ENCODE assay signal across 9 cellular contexts in genomic region chr11:112280268-112281126, GRCh38. TPM values are rescaled to one million over a fixed set of nuclear protein-coding genes. Genes with fewer than 3 reads are reported as not detected.
DNase-seq lines count a peak whose midpoint lies in the region; ATAC-seq, FAIRE-seq and TF ChIP-seq lines count a peak whose summit lies in the region.
"Had no signal": no experiment of that assay in that cellular context is flagged by ENCODE, and none has a peak within 500 bp of the region (broad histone marks: within the 10 kb centered on the region; RNA-seq: fewer than 3 reads in every experiment).

No MANE protein-coding gene starts in this region.

- H3K27me3 ChIP-seq in BE2C, result no peaks in the 10 kb centered on the region
- H3K27me3 ChIP-seq in endothelial cell of umbilical vein (ENCODE audit: control insufficient read depth in 2 of 2, insufficient read depth in 2 of 2, low read length in 2 of 2), result peaks cover 4 to 5% of the 10 kb centered on the region in 2 experiments
- no peaks in the 10 kb centered on the region for H3K27me3 ChIP-seq in mononuclear cell (ENCODE audit: insufficient read depth, low read length)

- no peaks in the 10 kb centered on the region for H3K36me3 Mint-ChIP-seq in activated CD8-positive, alpha-beta memory T cell treated with anti-CD3 and anti-CD28 coated beads, Interleukin-2, amount 10 ng/mL, durations not matched to agents 7 days and 5 days

- H3K4me1 Mint-ChIP-seq in activated CD8-positive, alpha-beta memory T cell treated with anti-CD3 and anti-CD28 coated beads, Interleukin-2, amount 10 ng/mL, durations not matched to agents 7 days and 5 days, result peaks cover 31% of the 10 kb centered on the region

- no peaks in the 10 kb centered on the region for H3K79me2 ChIP-seq in endothelial cell of umbilical vein (ENCODE audit: control insufficient read depth, insufficient read depth, low read length)

- peak; percentile 89 for FAIRE-seq in endothelial cell of umbilical vein (lab: Jason Lieb, UNC)

- H3K4me1 ChIP-seq in BE2C (no peaks in the 10 kb centered on the region), endothelial cell of umbilical vein (ENCODE audit: control insufficient read depth, extremely low read depth, insufficient read depth, low read length) (peaks cover 6% of the 10 kb centered on the region), mononuclear cell (ENCODE audit: insufficient read depth, low read length) (peaks cover 21% of the 10 kb centered on the region)

- CTCF ChIA-PET in activated CD8-positive, alpha-beta memory T cell treated with anti-CD3 and anti-CD28 coated beads, Interleukin-2, amount 10 ng/mL, durations not matched to agents 7 days and 5 days (lab: Charles Lee), result interaction anchor here (0.6 to 16.5 kb wide), 58 partner anchors 8 to 1395 kb away, joined by 3 to 373 read pairs (median 4); partner anchors contain the start of genes BCO2, IL18, PLET1 and PPP2R1B
- CTCF ChIA-PET in endothelial cell of umbilical vein (lab: Charles Lee), result interaction anchor here (0.6 to 15.2 kb wide), 47 partner anchors 9 to 1017 kb away, joined by 3 to 540 read pairs (median 4); partner anchors contain the start of genes ALG9, BCO2, PLET1 and PTS

- H3K9me1 ChIP-seq in endothelial cell of umbilical vein (replicated peaks; ENCODE audit: control insufficient read depth, extremely low read depth, insufficient read depth, low read length), result no peaks in the 10 kb centered on the region

- TF ChIP-seq CTCF in BE2C (IDR thresholded peaks at IDR 0.05; ENCODE audit: low read depth, low read length) (peak; percentile 88), endothelial cell of umbilical vein (IDR thresholded peaks at IDR 0.05; ENCODE audit: extremely low read depth in 1 of 2, insufficient read depth in 1 of 2, low read depth in 1 of 2, low read length in 2 of 2) (peak; percentile 71 to 79)

- H3K9me3 ChIP-seq in BE2C (no peaks in the 10 kb centered on the region), endothelial cell of umbilical vein (replicated peaks; ENCODE audit: control insufficient read depth, insufficient read depth, low read length) (no peaks in the 10 kb centered on the region), mononuclear cell (ENCODE audit: low read depth, low read length) (no peaks in the 10 kb centered on the region)

- no TSS peak for BruUV-seq in endothelial cell of umbilical vein (replicated peaks; lab: Mats Ljungman, UMichigan)

- H3K27ac ChIP-seq in endothelial cell of umbilical vein (ENCODE audit: insufficient read depth, low read depth, low read length), result no peak overlapping the region

- POLR2A ChIA-PET in endothelial cell of umbilical vein (lab: Charles Lee), result interaction anchor here (1.0 to 1.3 kb wide), 2 partner anchors 59 to 113 kb away, joined by 5 to 6 read pairs; no protein-coding TSS in a partner anchor

- DNase-seq in BE2C (peak; percentile 78), HT-29 (ENCODE audit: low spot score) (peak; percentile 87), NOMO-1 treated with DMSO at 0.1 percent for 48 hours (lab: John Stamatoyannopoulos, UW; ENCODE audit: unreplicated experiment) (peak; percentile 80), endothelial cell of umbilical vein (ENCODE audit: low read depth, low spot score) (peak; percentile 79)
- DNase-seq in activated CD8-positive, alpha-beta memory T cell treated with anti-CD3 and anti-CD28 coated beads, Interleukin-2, amount 10 ng/mL, durations not matched to agents 7 days and 5 days, result peak; percentile 81
- peak; percentile 28 to 30 for DNase-seq in stimulated activated CD8-positive, alpha-beta memory T cell treated with anti-CD3 and anti-CD28 coated beads, Interleukin-2, amount 100 ng/mL, for 48 hours (ENCODE audit: low read depth in 2 of 2)

- TF ChIP-seq POLR2A in endothelial cell of umbilical vein (IDR thresholded peaks at IDR 0.05; ENCODE audit: low read depth, low read length), result no peak

- H3K4me2 ChIP-seq in endothelial cell of umbilical vein (ENCODE audit: insufficient read depth, low read length), result peak overlapping the region; percentile 78

- H3K9me3 Mint-ChIP-seq in activated CD8-positive, alpha-beta memory T cell treated with anti-CD3 and anti-CD28 coated beads, Interleukin-2, amount 10 ng/mL, durations not matched to agents 7 days and 5 days (ENCODE audit: low read depth), result no peaks in the 10 kb centered on the region

- H3K4me3 ChIP-seq in BE2C (ENCODE audit: low read depth, low read length), result peak overlapping the region; percentile 56
- H3K4me3 ChIP-seq in endothelial cell of umbilical vein (replicated peaks in 1 of 3; ENCODE audit: insufficient read depth in 1 of 3, low read depth in 1 of 3, low read length in 3 of 3), result peak overlapping the region; percentile 33 to 39 (median 38)
- peak overlapping the region; percentile 50 for H3K4me3 ChIP-seq in mononuclear cell (ENCODE audit: low read length)

- intact Hi-C loops in endothelial cell of umbilical vein (cut with micrococcal nuclease), result loop anchor here (1.0 to 10.0 kb wide), 9 partner anchors 26 to 1104 kb away; partner anchors contain the start of genes ANKK1, CFAP68, FDXACB1 and PTS

- peak; percentile 47 for ATAC-seq in GM19328 (IDR thresholded peaks at IDR 0.05; ENCODE audit: unreplicated experiment)
- ATAC-seq in activated CD8-positive, alpha-beta memory T cell treated with anti-CD3 and anti-CD28 coated beads, Interleukin-2, amount 10 ng/mL, durations not matched to agents 7 days and 5 days, result peak; percentile 91

- no peaks in the 10 kb centered on the region for H3K27me3 Mint-ChIP-seq in activated CD8-positive, alpha-beta memory T cell treated with anti-CD3 and anti-CD28 coated beads, Interleukin-2, amount 10 ng/mL, durations not matched to agents 7 days and 5 days

- H3K27ac Mint-ChIP-seq in activated CD8-positive, alpha-beta memory T cell treated with anti-CD3 and anti-CD28 coated beads, Interleukin-2, amount 10 ng/mL, durations not matched to agents 7 days and 5 days, result peak overlapping the region; percentile 74

- dilution Hi-C loops in endothelial cell of umbilical vein (cut with MboI; ENCODE audit: extremely low pct_ligation_motif_present, low sequenced_read_pairs), result no loop called here

- H2AFZ ChIP-seq in endothelial cell of umbilical vein (ENCODE audit: low read depth, low read length), result peak overlapping the region; percentile 78

- H4K20me1 ChIP-seq in endothelial cell of umbilical vein (replicated peaks; ENCODE audit: control insufficient read depth, extremely low read depth, insufficient read depth, low read length), result no peaks in the 10 kb centered on the region

- H3K4me3 Mint-ChIP-seq in activated CD8-positive, alpha-beta memory T cell treated with anti-CD3 and anti-CD28 coated beads, Interleukin-2, amount 10 ng/mL, durations not matched to agents 7 days and 5 days, result peak overlapping the region; percentile 88

- H3K36me3 ChIP-seq in BE2C (no peaks in the 10 kb centered on the region), endothelial cell of umbilical vein (ENCODE audit: control insufficient read depth in 2 of 2, extremely low read depth in 1 of 2, insufficient read depth in 2 of 2, low read length in 2 of 2) (no peaks in the 10 kb centered on the region)

- no peak overlapping the region for H3K9ac ChIP-seq in endothelial cell of umbilical vein (replicated peaks; ENCODE audit: extremely low read depth, insufficient read depth, low read length)

TF ChIP-seq in endothelial cell of umbilical vein, 7 proteins besides CTCF, POLR2A, EP300 and RAD21:
- TF ChIP-seq GATA2 (IDR thresholded peaks at IDR 0.05; ENCODE audit: insufficient read depth, insufficient read length, low read depth, low read length) (no peak), JUN (IDR thresholded peaks at IDR 0.05; ENCODE audit: borderline replicate concordance, insufficient read depth, insufficient read length, low read depth) (no peak), EZH2 (IDR thresholded peaks at IDR 0.05; ENCODE audit: borderline replicate concordance, low read depth, low read length, severe bottlenecking) (no peak), POLR2AphosphoS5 (IDR thresholded peaks at IDR 0.05; ENCODE audit: insufficient read depth, low read depth, low read length) (no peak), MAX (IDR thresholded peaks at IDR 0.05; ENCODE audit: insufficient read depth, insufficient read length) (no peak), FOS (IDR thresholded peaks at IDR 0.05; ENCODE audit: borderline replicate concordance, insufficient read depth, low read length) (no peak), MYC (IDR thresholded peaks at IDR 0.05; ENCODE audit: low read depth, low read length) (no peak)

RNA-seq across cellular contexts. Expression of gene PLET1, which starts 19.8 kb away (rescaled TPM):
- polyA plus RNA-seq in BE2C (2012; ENCODE audit: insufficient read depth, insufficient read length, low read depth), result not detected
- total RNA-seq in HT-29 (2014; rRNA removed; shearing (Covaris generic)), result not detected in 2 replicates
- total RNA-seq in activated CD8-positive, alpha-beta memory T cell treated with anti-CD3 and anti-CD28 coated beads, Interleukin-2, amount 10 ng/mL, durations not matched to agents 7 days and 5 days, result not detected
- total RNA-seq in endothelial cell of umbilical vein, result not detected in 2 replicates
- not detected in 2 replicates for polyA plus RNA-seq in endothelial cell of umbilical vein
- not detected in 2 replicates for polyA plus RNA-seq in endothelial cell of umbilical vein (2011; cell fraction: cytosol; rRNA removed)
- polyA plus RNA-seq in endothelial cell of umbilical vein (2011; cell fraction: nucleus; rRNA removed), result not detected in 2 replicates
- polyA plus RNA-seq in endothelial cell of umbilical vein (2012), result not detected in 2 replicates
- not detected in 2 replicates for polyA minus RNA-seq in endothelial cell of umbilical vein
- polyA minus RNA-seq in endothelial cell of umbilical vein (2011; cell fraction: cytosol; rRNA and poly(A)+ RNA removed), result not detected
- not detected in 2 replicates for polyA minus RNA-seq in endothelial cell of umbilical vein (2011; cell fraction: nucleus; rRNA and poly(A)+ RNA removed)
- not detected for total RNA-seq in mononuclear cell
- polyA plus RNA-seq: adipose tissue had no signal

RNA-seq across cellular contexts. Expression of gene PTS, which starts 54.3 kb away (rescaled TPM):
- 101 TPM for polyA plus RNA-seq in BE2C (2012; ENCODE audit: insufficient read depth, insufficient read length, low read depth)
- 28.3 and 44.7 TPM in 2 replicates for total RNA-seq in HT-29 (2014; rRNA removed; shearing (Covaris generic))
- 10 to 100 TPM; 18.0 to 18.9 TPM for total RNA-seq in activated CD8-positive, alpha-beta memory T cell treated with anti-CD3 and anti-CD28 coated beads, Interleukin-2, amount 10 ng/mL, durations not matched to agents 7 days and 5 days
- total RNA-seq in endothelial cell of umbilical vein (41.9 and 45.7 TPM in 2 replicates), mononuclear cell (37.3 TPM)
- polyA plus RNA-seq in endothelial cell of umbilical vein, result 19.8 and 29.1 TPM in 2 replicates
- polyA plus RNA-seq in endothelial cell of umbilical vein (2011; cell fraction: cytosol; rRNA removed), result 26.5 and 32.4 TPM in 2 replicates
- 42.5 and 57.7 TPM in 2 replicates for polyA plus RNA-seq in endothelial cell of umbilical vein (2011; cell fraction: nucleus; rRNA removed)
- 31.8 and 45.5 TPM in 2 replicates for polyA plus RNA-seq in endothelial cell of umbilical vein (2012)
- 13.6 and 16.2 TPM in 2 replicates for polyA minus RNA-seq in endothelial cell of umbilical vein
- 15.2 TPM for polyA minus RNA-seq in endothelial cell of umbilical vein (2011; cell fraction: cytosol; rRNA and poly(A)+ RNA removed)
- 21.1 and 33.6 TPM in 2 replicates for polyA minus RNA-seq in endothelial cell of umbilical vein (2011; cell fraction: nucleus; rRNA and poly(A)+ RNA removed)

Comparison
In these comparisons a context has a peak if more than half of its experiments do, and no peak if none do; other contexts are left out.
1. DNase-seq: peak in every context shown above with its lines; median percentile 87 in HT-29; 81 in activated CD8-positive, alpha-beta memory T cell treated with anti-CD3 and anti-CD28 coated beads, Interleukin-2, amount 10 ng/mL, durations not matched to agents 7 days and 5 days; 80 in NOMO-1 treated with DMSO at 0.1 percent for 48 hours; 79 in endothelial cell of umbilical vein; 78 in BE2C; 29 in stimulated activated CD8-positive, alpha-beta memory T cell treated with anti-CD3 and anti-CD28 coated beads, Interleukin-2, amount 100 ng/mL, for 48 hours.